11 cellular contexts compared by ENCODE assay signal in genomic region chr9:110911659-110912473, GRCh38.
DNase-seq lines count a peak whose midpoint lies in the region; ATAC-seq, FAIRE-seq and TF ChIP-seq lines count a peak whose summit lies in the region.
"Had no signal": no experiment of that assay in that cellular context is flagged by ENCODE, and none has a peak within 500 bp of the region (broad histone marks: within the 10 kb centered on the region; RNA-seq: fewer than 3 reads in every experiment).

No MANE protein-coding gene starts in this region.

- H3K9me3 ChIP-seq in lung (ENCODE audit: control insufficient read depth in 2 of 2, insufficient read depth in 1 of 2, low read length in 1 of 2) (peaks cover 3 to 6% of the 10 kb centered on the region in 2 donors), tibial nerve (peaks cover 0 to 25% (median 7%) of the 10 kb centered on the region in 4 donors)

- no peak overlapping the region for H3K4me3 ChIP-seq in lung
- no peak overlapping the region for H3K4me3 ChIP-seq in tibial nerve

- peak; percentile 38 for ATAC-seq in lung (ENCODE audit: insufficient read depth, low FRiP score)
- ATAC-seq: effector memory CD8-positive, alpha-beta T cell had no signal

- H3K27ac ChIP-seq in lung (ENCODE audit: low read depth in 1 of 2, low read length in 1 of 2): no peak overlapping the region
- H3K27ac ChIP-seq in tibial nerve: peak overlapping the region; percentile 60 to 87 (median 77)
- H3K27ac ChIP-seq in caudate nucleus (ENCODE audit: low read depth, low read length): no peak overlapping the region

- TF ChIP-seq POLR2A in tibial nerve (IDR thresholded peaks at IDR 0.05): no peak

- peak in 1 of 2 donors; percentile 61 for TF ChIP-seq EP300 in tibial nerve (IDR thresholded peaks at IDR 0.05)

- 38 to 57% methylated on average over 4 of the region's 4 CpGs for WGBS in lung, 2 donors
- 18 to 26% methylated on average over 4 of the region's 4 CpGs for WGBS in tibial nerve, 2 donors

- H3K27me3 ChIP-seq in lung (ENCODE audit: control insufficient read depth, insufficient read depth) (no peaks in the 10 kb centered on the region), tibial nerve (no peaks in the 10 kb centered on the region)

- TF ChIP-seq CTCF in lung (IDR thresholded peaks at IDR 0.05; ENCODE audit: control extremely low read depth, extremely low read depth): no peak
- TF ChIP-seq CTCF in tibial nerve (IDR thresholded peaks at IDR 0.05): no peak

- H3K36me3 ChIP-seq in lung (ENCODE audit: control insufficient read depth in 2 of 2, insufficient read depth in 2 of 2, low read length in 2 of 2) (no peaks in the 10 kb centered on the region), tibial nerve (peaks cover 0 to 20% (median 0%) of the 10 kb centered on the region in 3 donors)

- peak; percentile 96 for FAIRE-seq in endometrium (lab: Jason Lieb, UNC)

- H3K4me1 ChIP-seq in lung (ENCODE audit: control insufficient read depth in 2 of 2, insufficient read depth in 2 of 2, low read length in 2 of 2) (no peaks in the 10 kb centered on the region), tibial nerve (peaks cover 0 to 43% (median 9%) of the 10 kb centered on the region in 4 donors)

- peak; percentile 70 for DNase-seq in NCI-H226
- no peak for DNase-seq in lung (ENCODE audit: low spot score)
- peak in 1 of 2 donors; percentile 61 for DNase-seq in tibial nerve (ENCODE audit: low spot score in 2 of 2)
- no peak for DNase-seq in caudate nucleus (lab: John Stamatoyannopoulos, UW)
- DNase-seq in amniotic stem cell (lab: John Stamatoyannopoulos, UW): no peak
- no peak for DNase-seq in hippocampal formation (lab: John Stamatoyannopoulos, UW)
- DNase-seq: activated CD4-positive, alpha-beta T cell treated with anti-CD3 and anti-CD28 coated beads, Interleukin-2, amount 50 U/mL, for 4 hours; activated naive CD4-positive, alpha-beta T cell; effector memory CD8-positive, alpha-beta T cell; Karpas-422 had no signal

Comparison
In these comparisons a context has a peak if more than half of its experiments do, and no peak if none do; other contexts are left out.
1. H3K27ac ChIP-seq: peak in tibial nerve (4 of 4); none in lung (0 of 2) and caudate nucleus (single experiment).